Comparison of ENCODE assay signal across 9 cellular contexts in genomic region chr3:46406440-46406785, GRCh38. TPM values are rescaled to one million over a fixed set of nuclear protein-coding genes. Genes with fewer than 3 reads are reported as not detected.
A peak's percentile ranks its signal among the peaks of the same experiment; 100 is the strongest.
DNase-seq lines count a peak whose midpoint lies in the region; ATAC-seq and TF ChIP-seq lines count a peak whose summit lies in the region.
"Had no signal": no experiment of that assay in that cellular context is flagged by ENCODE, and none has a peak within 500 bp of the region (broad histone marks: within the 10 kb centered on the region; RNA-seq: fewer than 3 reads in every experiment).

No MANE protein-coding gene starts in this region.

- TF ChIP-seq CTCF in thoracic aorta (IDR thresholded peaks at IDR 0.05) = no peak

- H3K4me1 ChIP-seq in mucosa of stomach (ENCODE audit: control insufficient read depth, insufficient read depth, low read length) (peaks cover 34% of the 10 kb centered on the region), thoracic aorta (ENCODE audit: control insufficient read depth in 1 of 2, low read depth in 2 of 2) (peaks cover 8 to 20% of the 10 kb centered on the region in 2 donors)

- peak overlapping the region; percentile 96 for H3K27ac Mint-ChIP-seq in activated CD8-positive, alpha-beta memory T cell treated with anti-CD3 and anti-CD28 coated beads, Interleukin-2, amount 10 ng/mL, durations not matched to agents 7 days and 5 days
- peak overlapping the region; percentile 94 for H3K27ac Mint-ChIP-seq in activated naive CD8-positive, alpha-beta T cell treated with anti-CD3 and anti-CD28 coated beads, Interleukin-2, amount 10 ng/mL, durations not matched to agents 7 days and 5 days

- H3K4me3 ChIP-seq in mucosa of stomach (ENCODE audit: low read length) (peak overlapping the region; percentile 56), thoracic aorta (peak overlapping the region; percentile 62)

- ATAC-seq in activated CD8-positive, alpha-beta memory T cell treated with anti-CD3 and anti-CD28 coated beads, Interleukin-2, amount 10 ng/mL, durations not matched to agents 7 days and 5 days = no peak
- ATAC-seq in activated naive CD8-positive, alpha-beta T cell treated with anti-CD3 and anti-CD28 coated beads, Interleukin-2, amount 10 ng/mL, durations not matched to agents 7 days and 5 days (ENCODE audit: low read depth) = no peak
- ATAC-seq in thoracic aorta (ENCODE audit: insufficient number of reproducible peaks, low FRiP score, low read depth) (peak; percentile 33), HG02884 (IDR thresholded peaks at IDR 0.05; ENCODE audit: unreplicated experiment) (no peak), GM18858 (IDR thresholded peaks at IDR 0.05; ENCODE audit: unreplicated experiment) (no peak)

- CTCF ChIA-PET in activated CD8-positive, alpha-beta memory T cell treated with anti-CD3 and anti-CD28 coated beads, Interleukin-2, amount 10 ng/mL, durations not matched to agents 7 days and 5 days (lab: Charles Lee) = interaction anchor here (1.1 to 2.9 kb wide), 6 partner anchors 32 to 193 kb away, joined by 3 to 18 read pairs (median 4); partner anchors contain the start of gene CCR5
- CTCF ChIA-PET in HEK293T (lab: Yijun Ruan, JAX) = no interaction called here

- DNase-seq in activated CD8-positive, alpha-beta memory T cell treated with anti-CD3 and anti-CD28 coated beads, Interleukin-2, amount 10 ng/mL, durations not matched to agents 7 days and 5 days = no peak
- no peak for DNase-seq in activated CD8-positive, alpha-beta memory T cell treated with anti-CD3 and anti-CD28 coated beads, Interleukin-2, amount 50 U/mL, for 4 hours
- no peak for DNase-seq in activated naive CD8-positive, alpha-beta T cell treated with anti-CD3 and anti-CD28 coated beads, Interleukin-2, amount 10 ng/mL, durations not matched to agents 7 days and 5 days
- no peak for DNase-seq in thoracic aorta (ENCODE audit: low spot score)
- no peak for DNase-seq in HEK293T (ENCODE audit: extremely low spot score)
- DNase-seq: NCI-H2171 treated with DMSO at 0.1 percent for 48 hours had no signal

- peaks cover 17% of the 10 kb centered on the region for H3K36me3 Mint-ChIP-seq in activated CD8-positive, alpha-beta memory T cell treated with anti-CD3 and anti-CD28 coated beads, Interleukin-2, amount 10 ng/mL, durations not matched to agents 7 days and 5 days
- peaks cover 18% of the 10 kb centered on the region for H3K36me3 Mint-ChIP-seq in activated naive CD8-positive, alpha-beta T cell treated with anti-CD3 and anti-CD28 coated beads, Interleukin-2, amount 10 ng/mL, durations not matched to agents 7 days and 5 days

- H3K4me1 Mint-ChIP-seq in activated CD8-positive, alpha-beta memory T cell treated with anti-CD3 and anti-CD28 coated beads, Interleukin-2, amount 10 ng/mL, durations not matched to agents 7 days and 5 days = peaks cover 39% of the 10 kb centered on the region
- H3K4me1 Mint-ChIP-seq in activated naive CD8-positive, alpha-beta T cell treated with anti-CD3 and anti-CD28 coated beads, Interleukin-2, amount 10 ng/mL, durations not matched to agents 7 days and 5 days = peaks cover 35% of the 10 kb centered on the region

- H3K27ac ChIP-seq in thoracic aorta = peak overlapping the region in 1 of 2 donors; percentile 70

- peak overlapping the region; percentile 86 for H3K4me3 Mint-ChIP-seq in activated CD8-positive, alpha-beta memory T cell treated with anti-CD3 and anti-CD28 coated beads, Interleukin-2, amount 10 ng/mL, durations not matched to agents 7 days and 5 days
- H3K4me3 Mint-ChIP-seq in activated naive CD8-positive, alpha-beta T cell treated with anti-CD3 and anti-CD28 coated beads, Interleukin-2, amount 10 ng/mL, durations not matched to agents 7 days and 5 days = peak overlapping the region; percentile 89

- no peaks in the 10 kb centered on the region for H3K9me3 ChIP-seq in mucosa of stomach (ENCODE audit: control insufficient read depth, low read length)
- no peaks in the 10 kb centered on the region for H3K9me3 ChIP-seq in thoracic aorta

- no peaks in the 10 kb centered on the region for H3K9me3 Mint-ChIP-seq in activated CD8-positive, alpha-beta memory T cell treated with anti-CD3 and anti-CD28 coated beads, Interleukin-2, amount 10 ng/mL, durations not matched to agents 7 days and 5 days (ENCODE audit: low read depth)
- peaks cover 5% of the 10 kb centered on the region for H3K9me3 Mint-ChIP-seq in activated naive CD8-positive, alpha-beta T cell treated with anti-CD3 and anti-CD28 coated beads, Interleukin-2, amount 10 ng/mL, durations not matched to agents 7 days and 5 days

- POLR2A ChIA-PET in activated naive CD8-positive, alpha-beta T cell treated with anti-CD3 and anti-CD28 coated beads, Interleukin-2, amount 10 ng/mL, durations not matched to agents 7 days and 5 days (lab: Charles Lee) = interaction anchor here (1.0 to 4.7 kb wide), 5 partner anchors 9 to 193 kb away, joined by 3 to 30 read pairs (median 4); no protein-coding TSS in a partner anchor
- POLR2A ChIA-PET in HEK293T (lab: Yijun Ruan, JAX) = no interaction called here

- H3K9ac ChIP-seq in mucosa of stomach (ENCODE audit: low read length) = peak overlapping the region; percentile 79

- H3K27me3 ChIP-seq in mucosa of stomach (ENCODE audit: control insufficient read depth, insufficient read depth, low read length) (no peaks in the 10 kb centered on the region), thoracic aorta (replicated peaks; ENCODE audit: insufficient read depth) (no peaks in the 10 kb centered on the region)

- H3K27me3 Mint-ChIP-seq in activated CD8-positive, alpha-beta memory T cell treated with anti-CD3 and anti-CD28 coated beads, Interleukin-2, amount 10 ng/mL, durations not matched to agents 7 days and 5 days = peaks cover 6% of the 10 kb centered on the region
- H3K27me3 Mint-ChIP-seq in activated naive CD8-positive, alpha-beta T cell treated with anti-CD3 and anti-CD28 coated beads, Interleukin-2, amount 10 ng/mL, durations not matched to agents 7 days and 5 days = peaks cover 17% of the 10 kb centered on the region

- no peaks in the 10 kb centered on the region for H3K36me3 ChIP-seq in mucosa of stomach (ENCODE audit: control insufficient read depth, insufficient read depth, low read length)
- no peaks in the 10 kb centered on the region for H3K36me3 ChIP-seq in thoracic aorta

TF ChIP-seq in HEK293T, 16 proteins besides CTCF, POLR2A, EP300 and RAD21:
- TF ChIP-seq L3MBTL2 (conservative IDR thresholded peaks at IDR 0.05) = no peak
- TF ChIP-seq CTBP1 (IDR thresholded peaks at IDR 0.05; ENCODE audit: borderline replicate concordance) = no peak
- no peak for TF ChIP-seq FOXA1 (IDR thresholded peaks at IDR 0.05)
- no peak for TF ChIP-seq ARNT (IDR thresholded peaks at IDR 0.05)
- no peak for TF ChIP-seq BHLHE40 (IDR thresholded peaks at IDR 0.05; ENCODE audit: borderline replicate concordance)
- TF ChIP-seq TARDBP (IDR thresholded peaks at IDR 0.05) = no peak
- TF ChIP-seq NFRKB (IDR thresholded peaks at IDR 0.05) = no peak
- no peak for TF ChIP-seq LEF1 (IDR thresholded peaks at IDR 0.05; ENCODE audit: borderline replicate concordance)
- TF ChIP-seq, protein P1, sequence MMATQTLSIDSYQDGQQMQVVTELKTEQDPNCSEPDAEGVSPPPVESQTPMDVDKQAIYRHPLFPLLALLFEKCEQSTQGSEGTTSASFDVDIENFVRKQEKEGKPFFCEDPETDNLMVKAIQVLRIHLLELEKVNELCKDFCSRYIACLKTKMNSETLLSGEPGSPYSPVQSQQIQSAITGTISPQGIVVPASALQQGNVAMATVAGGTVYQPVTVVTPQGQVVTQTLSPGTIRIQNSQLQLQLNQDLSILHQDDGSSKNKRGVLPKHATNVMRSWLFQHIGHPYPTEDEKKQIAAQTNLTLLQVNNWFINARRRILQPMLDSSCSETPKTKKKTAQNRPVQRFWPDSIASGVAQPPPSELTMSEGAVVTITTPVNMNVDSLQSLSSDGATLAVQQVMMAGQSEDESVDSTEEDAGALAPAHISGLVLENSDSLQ (IDR thresholded peaks at IDR 0.05) = no peak
- no peak for TF ChIP-seq ZNF384 (IDR thresholded peaks at IDR 0.05)
- no peak for TF ChIP-seq HDGF (IDR thresholded peaks at IDR 0.05; ENCODE audit: borderline replicate concordance)
- no peak for TF ChIP-seq SUZ12 (IDR thresholded peaks at IDR 0.05)
- no peak for TF ChIP-seq SP1 (IDR thresholded peaks at IDR 0.05)
- TF ChIP-seq ELF4 (IDR thresholded peaks at IDR 0.05) = no peak
- TF ChIP-seq FOXM1 (IDR thresholded peaks at IDR 0.05; ENCODE audit: borderline replicate concordance) = no peak
- TF ChIP-seq FOXK2 (IDR thresholded peaks at IDR 0.05) = no peak

RNA-seq across cellular contexts. Expression of gene CCRL2, which starts 0.6 kb away (rescaled TPM):
- total RNA-seq in activated CD8-positive, alpha-beta memory T cell treated with anti-CD3 and anti-CD28 coated beads, Interleukin-2, amount 10 ng/mL, durations not matched to agents 7 days and 5 days = 10 to 100 TPM in 1 of 2 experiments, 1 to 10 TPM in 1; 10.0 to 11.9 TPM
- total RNA-seq in activated naive CD8-positive, alpha-beta T cell treated with anti-CD3 and anti-CD28 coated beads, Interleukin-2, amount 10 ng/mL, durations not matched to agents 7 days and 5 days = 10 to 100 TPM; 13.5 to 14.4 TPM
- total RNA-seq in thoracic aorta = 1 to 10 TPM in 1 of 2 donors, under 1 TPM in 1; 0.41 to 4.4 TPM

RNA-seq across cellular contexts. Expression of gene CCR5, which starts 35.7 kb away (rescaled TPM):
- total RNA-seq in activated CD8-positive, alpha-beta memory T cell treated with anti-CD3 and anti-CD28 coated beads, Interleukin-2, amount 10 ng/mL, durations not matched to agents 7 days and 5 days = 10 to 100 TPM; 87.0 to 99.8 TPM
- total RNA-seq in activated naive CD8-positive, alpha-beta T cell treated with anti-CD3 and anti-CD28 coated beads, Interleukin-2, amount 10 ng/mL, durations not matched to agents 7 days and 5 days = 10 to 100 TPM; 39.6 to 44.3 TPM
- total RNA-seq in thoracic aorta = 1 to 10 TPM in 1 of 2 donors, under 1 TPM in 1; 0.95 to 3.6 TPM

RNA-seq across cellular contexts. Expression of gene CCR2, which starts 52.5 kb away (rescaled TPM):
- total RNA-seq in activated CD8-positive, alpha-beta memory T cell treated with anti-CD3 and anti-CD28 coated beads, Interleukin-2, amount 10 ng/mL, durations not matched to agents 7 days and 5 days = 10 to 100 TPM; 37.9 to 80.1 TPM
- total RNA-seq in activated naive CD8-positive, alpha-beta T cell treated with anti-CD3 and anti-CD28 coated beads, Interleukin-2, amount 10 ng/mL, durations not matched to agents 7 days and 5 days = 10 to 100 TPM; 52.5 to 53.0 TPM
- 1 to 10 TPM in 1 of 2 donors, under 1 TPM in 1; 0.41 to 8.2 TPM for total RNA-seq in thoracic aorta

RNA-seq across cellular contexts. Expression of gene LTF, which starts 58.3 kb away (rescaled TPM):
- total RNA-seq in activated CD8-positive, alpha-beta memory T cell treated with anti-CD3 and anti-CD28 coated beads, Interleukin-2, amount 10 ng/mL, durations not matched to agents 7 days and 5 days = not detected
- not detected for total RNA-seq in activated naive CD8-positive, alpha-beta T cell treated with anti-CD3 and anti-CD28 coated beads, Interleukin-2, amount 10 ng/mL, durations not matched to agents 7 days and 5 days
- 1 to 10 TPM in 1 of 2 donors, under 1 TPM in 1; 0.28 to 3.0 TPM for total RNA-seq in thoracic aorta

Comparison
In these comparisons a context has a peak if more than half of its experiments do, and no peak if none do; other contexts are left out.
1. RNA of gene CCR5, which starts 35.7 kb away (total RNA-seq): 87.0 to 99.8 TPM in activated CD8-positive, alpha-beta memory T cell treated with anti-CD3 and anti-CD28 coated beads, Interleukin-2, amount 10 ng/mL, durations not matched to agents 7 days and 5 days and 39.6 to 44.3 TPM in activated naive CD8-positive, alpha-beta T cell treated with anti-CD3 and anti-CD28 coated beads, Interleukin-2, amount 10 ng/mL, durations not matched to agents 7 days and 5 days; 0.95 to 3.6 TPM in thoracic aorta; every median in the first group is over 4 times any median in the second.